ENCODE assay signal across 1 cellular context in the genomic region with DNA sequence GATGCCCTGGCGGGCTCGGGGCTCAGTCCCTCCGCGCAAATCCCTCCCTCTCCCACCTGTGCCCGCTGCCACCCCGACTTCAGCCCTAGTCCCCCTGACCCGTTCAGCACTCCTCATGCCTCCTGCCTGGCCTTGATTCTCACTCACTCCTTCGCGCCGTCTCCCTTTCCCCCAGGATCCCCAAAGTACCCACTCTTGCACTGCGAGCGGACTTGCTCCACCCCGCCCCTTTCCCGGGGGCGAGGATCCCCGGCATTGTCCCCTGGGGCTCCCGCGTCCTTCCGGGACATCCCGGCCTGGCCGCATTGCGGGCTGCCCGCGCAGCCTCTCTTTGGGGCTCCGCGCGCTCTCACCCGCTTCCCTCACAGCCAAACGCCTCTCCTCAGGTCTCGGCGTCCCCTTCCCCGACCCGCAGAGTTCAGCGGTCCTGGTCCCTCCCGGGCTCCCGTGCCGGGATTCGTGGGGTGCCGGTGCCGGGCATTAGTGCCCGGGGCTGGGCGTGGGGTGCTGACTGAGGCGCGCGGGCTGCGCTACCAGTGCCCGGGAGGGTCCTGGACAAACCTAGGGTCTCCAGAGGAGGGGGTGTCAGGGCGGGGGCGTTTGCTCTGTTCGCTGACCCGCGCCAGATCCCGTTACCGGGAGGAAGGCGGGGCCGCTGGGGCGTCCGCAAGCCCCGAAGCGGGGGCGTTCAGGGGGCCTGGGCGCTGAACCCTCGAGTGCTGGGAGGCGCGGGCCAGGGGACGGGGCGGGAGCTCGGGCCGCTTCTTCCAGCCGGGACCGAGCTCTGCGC.
A peak's percentile ranks its signal among the peaks of the same experiment; 100 is the strongest.
TF ChIP-seq lines count a peak whose summit lies in the region.

No MANE protein-coding gene starts in this region.

TF ChIP-seq in HepG2, 621 proteins besides CTCF, POLR2A, EP300 and RAD21 (continued from another document):
- TF ChIP-seq, protein P1, sequence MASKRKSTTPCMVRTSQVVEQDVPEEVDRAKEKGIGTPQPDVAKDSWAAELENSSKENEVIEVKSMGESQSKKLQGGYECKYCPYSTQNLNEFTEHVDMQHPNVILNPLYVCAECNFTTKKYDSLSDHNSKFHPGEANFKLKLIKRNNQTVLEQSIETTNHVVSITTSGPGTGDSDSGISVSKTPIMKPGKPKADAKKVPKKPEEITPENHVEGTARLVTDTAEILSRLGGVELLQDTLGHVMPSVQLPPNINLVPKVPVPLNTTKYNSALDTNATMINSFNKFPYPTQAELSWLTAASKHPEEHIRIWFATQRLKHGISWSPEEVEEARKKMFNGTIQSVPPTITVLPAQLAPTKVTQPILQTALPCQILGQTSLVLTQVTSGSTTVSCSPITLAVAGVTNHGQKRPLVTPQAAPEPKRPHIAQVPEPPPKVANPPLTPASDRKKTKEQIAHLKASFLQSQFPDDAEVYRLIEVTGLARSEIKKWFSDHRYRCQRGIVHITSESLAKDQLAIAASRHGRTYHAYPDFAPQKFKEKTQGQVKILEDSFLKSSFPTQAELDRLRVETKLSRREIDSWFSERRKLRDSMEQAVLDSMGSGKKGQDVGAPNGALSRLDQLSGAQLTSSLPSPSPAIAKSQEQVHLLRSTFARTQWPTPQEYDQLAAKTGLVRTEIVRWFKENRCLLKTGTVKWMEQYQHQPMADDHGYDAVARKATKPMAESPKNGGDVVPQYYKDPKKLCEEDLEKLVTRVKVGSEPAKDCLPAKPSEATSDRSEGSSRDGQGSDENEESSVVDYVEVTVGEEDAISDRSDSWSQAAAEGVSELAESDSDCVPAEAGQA (IDR thresholded peaks at IDR 0.05; ENCODE audit: low read depth), result no peak
- TF ChIP-seq, protein P1 (CRISPR knock-in tag; IDR thresholded peaks at IDR 0.05; ENCODE audit: borderline replicate concordance), result no peak
- TF ChIP-seq FOXK2 (IDR thresholded peaks at IDR 0.05) (no peak), EZH2 (conservative IDR thresholded peaks at IDR 0.05; ENCODE audit: low read depth, low read length) (peak; percentile 84), HNRNPK (IDR thresholded peaks at IDR 0.05; ENCODE audit: low read depth, low read length, poor library complexity, severe bottlenecking) (peak; percentile 22), HDAC2 (CRISPR knock-in tag; IDR thresholded peaks at IDR 0.05) (no peak), ZNF720 (CRISPR knock-in tag; IDR thresholded peaks at IDR 0.05) (no peak), SMARCE1 (IDR thresholded peaks at IDR 0.05; ENCODE audit: borderline replicate concordance) (no peak), ZNF432 (CRISPR knock-in tag; IDR thresholded peaks at IDR 0.05; ENCODE audit: borderline replicate concordance) (no peak), ZNF510 (CRISPR knock-in tag; IDR thresholded peaks at IDR 0.05; ENCODE audit: low read depth) (no peak), KDM3A (CRISPR knock-in tag; IDR thresholded peaks at IDR 0.05; ENCODE audit: low read depth) (no peak), TBX3 (IDR thresholded peaks at IDR 0.05; ENCODE audit: borderline replicate concordance) (no peak), SUZ12 (IDR thresholded peaks at IDR 0.05; ENCODE audit: low read depth, low read length) (no peak), AGO2 (optimal IDR thresholded peaks at IDR 0.05; ENCODE audit: low read depth, low read length) (no peak), MTA1 (CRISPR knock-in tag; IDR thresholded peaks at IDR 0.05; ENCODE audit: borderline replicate concordance) (0 out of 2 replicates have a peak, but pooled peaks have one; percentile 41), ZIK1 (CRISPR knock-in tag; IDR thresholded peaks at IDR 0.05; ENCODE audit: borderline replicate concordance, low read depth) (no peak), FOXK1 (CRISPR knock-in tag; IDR thresholded peaks at IDR 0.05; ENCODE audit: borderline replicate concordance, low read depth) (no peak), ZNF121 (CRISPR knock-in tag; IDR thresholded peaks at IDR 0.05) (no peak), HNRNPUL1 (IDR thresholded peaks at IDR 0.05; ENCODE audit: low read depth, low read length) (no peak), ZNF331 (CRISPR knock-in tag; IDR thresholded peaks at IDR 0.05) (no peak), FOXO1 (CRISPR knock-in tag; IDR thresholded peaks at IDR 0.05) (no peak), ZNF343 (CRISPR knock-in tag; IDR thresholded peaks at IDR 0.05) (0 out of 2 replicates have a peak, but pooled peaks have one; percentile 32), JARID2 (CRISPR knock-in tag; IDR thresholded peaks at IDR 0.05; ENCODE audit: insufficient replicate concordance) (no peak)
- TF ChIP-seq, protein P2, sequence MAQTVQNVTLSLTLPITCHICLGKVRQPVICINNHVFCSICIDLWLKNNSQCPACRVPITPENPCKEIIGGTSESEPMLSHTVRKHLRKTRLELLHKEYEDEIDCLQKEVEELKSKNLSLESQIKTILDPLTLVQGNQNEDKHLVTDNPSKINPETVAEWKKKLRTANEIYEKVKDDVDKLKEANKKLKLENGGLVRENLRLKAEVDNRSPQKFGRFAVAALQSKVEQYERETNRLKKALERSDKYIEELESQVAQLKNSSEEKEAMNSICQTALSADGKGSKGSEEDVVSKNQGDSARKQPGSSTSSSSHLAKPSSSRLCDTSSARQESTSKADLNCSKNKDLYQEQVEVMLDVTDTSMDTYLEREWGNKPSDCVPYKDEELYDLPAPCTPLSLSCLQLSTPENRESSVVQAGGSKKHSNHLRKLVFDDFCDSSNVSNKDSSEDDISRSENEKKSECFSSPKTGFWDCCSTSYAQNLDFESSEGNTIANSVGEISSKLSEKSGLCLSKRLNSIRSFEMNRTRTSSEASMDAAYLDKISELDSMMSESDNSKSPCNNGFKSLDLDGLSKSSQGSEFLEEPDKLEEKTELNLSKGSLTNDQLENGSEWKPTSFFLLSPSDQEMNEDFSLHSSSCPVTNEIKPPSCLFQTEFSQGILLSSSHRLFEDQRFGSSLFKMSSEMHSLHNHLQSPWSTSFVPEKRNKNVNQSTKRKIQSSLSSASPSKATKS (CRISPR knock-in tag; IDR thresholded peaks at IDR 0.05), result no peak
- TF ChIP-seq, protein P3, sequence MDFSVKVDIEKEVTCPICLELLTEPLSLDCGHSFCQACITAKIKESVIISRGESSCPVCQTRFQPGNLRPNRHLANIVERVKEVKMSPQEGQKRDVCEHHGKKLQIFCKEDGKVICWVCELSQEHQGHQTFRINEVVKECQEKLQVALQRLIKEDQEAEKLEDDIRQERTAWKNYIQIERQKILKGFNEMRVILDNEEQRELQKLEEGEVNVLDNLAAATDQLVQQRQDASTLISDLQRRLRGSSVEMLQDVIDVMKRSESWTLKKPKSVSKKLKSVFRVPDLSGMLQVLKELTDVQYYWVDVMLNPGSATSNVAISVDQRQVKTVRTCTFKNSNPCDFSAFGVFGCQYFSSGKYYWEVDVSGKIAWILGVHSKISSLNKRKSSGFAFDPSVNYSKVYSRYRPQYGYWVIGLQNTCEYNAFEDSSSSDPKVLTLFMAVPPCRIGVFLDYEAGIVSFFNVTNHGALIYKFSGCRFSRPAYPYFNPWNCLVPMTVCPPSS (IDR thresholded peaks at IDR 0.05), result no peak
- TF ChIP-seq, protein P4, sequence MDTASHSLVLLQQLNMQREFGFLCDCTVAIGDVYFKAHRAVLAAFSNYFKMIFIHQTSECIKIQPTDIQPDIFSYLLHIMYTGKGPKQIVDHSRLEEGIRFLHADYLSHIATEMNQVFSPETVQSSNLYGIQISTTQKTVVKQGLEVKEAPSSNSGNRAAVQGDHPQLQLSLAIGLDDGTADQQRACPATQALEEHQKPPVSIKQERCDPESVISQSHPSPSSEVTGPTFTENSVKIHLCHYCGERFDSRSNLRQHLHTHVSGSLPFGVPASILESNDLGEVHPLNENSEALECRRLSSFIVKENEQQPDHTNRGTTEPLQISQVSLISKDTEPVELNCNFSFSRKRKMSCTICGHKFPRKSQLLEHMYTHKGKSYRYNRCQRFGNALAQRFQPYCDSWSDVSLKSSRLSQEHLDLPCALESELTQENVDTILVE (CRISPR knock-in tag; IDR thresholded peaks at IDR 0.05), result no peak
- TF ChIP-seq, protein P5, sequence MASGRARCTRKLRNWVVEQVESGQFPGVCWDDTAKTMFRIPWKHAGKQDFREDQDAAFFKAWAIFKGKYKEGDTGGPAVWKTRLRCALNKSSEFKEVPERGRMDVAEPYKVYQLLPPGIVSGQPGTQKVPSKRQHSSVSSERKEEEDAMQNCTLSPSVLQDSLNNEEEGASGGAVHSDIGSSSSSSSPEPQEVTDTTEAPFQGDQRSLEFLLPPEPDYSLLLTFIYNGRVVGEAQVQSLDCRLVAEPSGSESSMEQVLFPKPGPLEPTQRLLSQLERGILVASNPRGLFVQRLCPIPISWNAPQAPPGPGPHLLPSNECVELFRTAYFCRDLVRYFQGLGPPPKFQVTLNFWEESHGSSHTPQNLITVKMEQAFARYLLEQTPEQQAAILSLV (CRISPR knock-in tag; IDR thresholded peaks at IDR 0.05; ENCODE audit: borderline replicate concordance), result no peak
- TF ChIP-seq, protein P6, sequence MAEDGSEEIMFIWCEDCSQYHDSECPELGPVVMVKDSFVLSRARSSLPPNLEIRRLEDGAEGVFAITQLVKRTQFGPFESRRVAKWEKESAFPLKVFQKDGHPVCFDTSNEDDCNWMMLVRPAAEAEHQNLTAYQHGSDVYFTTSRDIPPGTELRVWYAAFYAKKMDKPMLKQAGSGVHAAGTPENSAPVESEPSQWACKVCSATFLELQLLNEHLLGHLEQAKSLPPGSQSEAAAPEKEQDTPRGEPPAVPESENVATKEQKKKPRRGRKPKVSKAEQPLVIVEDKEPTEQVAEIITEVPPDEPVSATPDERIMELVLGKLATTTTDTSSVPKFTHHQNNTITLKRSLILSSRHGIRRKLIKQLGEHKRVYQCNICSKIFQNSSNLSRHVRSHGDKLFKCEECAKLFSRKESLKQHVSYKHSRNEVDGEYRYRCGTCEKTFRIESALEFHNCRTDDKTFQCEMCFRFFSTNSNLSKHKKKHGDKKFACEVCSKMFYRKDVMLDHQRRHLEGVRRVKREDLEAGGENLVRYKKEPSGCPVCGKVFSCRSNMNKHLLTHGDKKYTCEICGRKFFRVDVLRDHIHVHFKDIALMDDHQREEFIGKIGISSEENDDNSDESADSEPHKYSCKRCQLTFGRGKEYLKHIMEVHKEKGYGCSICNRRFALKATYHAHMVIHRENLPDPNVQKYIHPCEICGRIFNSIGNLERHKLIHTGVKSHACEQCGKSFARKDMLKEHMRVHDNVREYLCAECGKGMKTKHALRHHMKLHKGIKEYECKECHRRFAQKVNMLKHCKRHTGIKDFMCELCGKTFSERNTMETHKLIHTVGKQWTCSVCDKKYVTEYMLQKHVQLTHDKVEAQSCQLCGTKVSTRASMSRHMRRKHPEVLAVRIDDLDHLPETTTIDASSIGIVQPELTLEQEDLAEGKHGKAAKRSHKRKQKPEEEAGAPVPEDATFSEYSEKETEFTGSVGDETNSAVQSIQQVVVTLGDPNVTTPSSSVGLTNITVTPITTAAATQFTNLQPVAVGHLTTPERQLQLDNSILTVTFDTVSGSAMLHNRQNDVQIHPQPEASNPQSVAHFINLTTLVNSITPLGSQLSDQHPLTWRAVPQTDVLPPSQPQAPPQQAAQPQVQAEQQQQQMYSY (CRISPR knock-in tag; IDR thresholded peaks at IDR 0.05), result no peak
